23 cellular contexts compared by ENCODE assay signal in genomic region chr10:34297551-34298370, GRCh38.
A peak's percentile ranks its signal among the peaks of the same experiment; 100 is the strongest.
DNase-seq lines count a peak whose midpoint lies in the region; ATAC-seq, FAIRE-seq and TF ChIP-seq lines count a peak whose summit lies in the region.
"Had no signal": no experiment of that assay in that cellular context is flagged by ENCODE, and none has a peak within 500 bp of the region (broad histone marks: within the 10 kb centered on the region; RNA-seq: fewer than 3 reads in every experiment).

No MANE protein-coding gene starts in this region.

- H3K27ac ChIP-seq in A549 (peak overlapping the region in 1 of 2 experiments; percentile 52; a peak in 2 of 6 replicates), thyroid gland (no peak overlapping the region)
- H3K27ac ChIP-seq: C4-2B, HL-60, KMS-11, right atrium auricular region, uterus had no signal

- TF ChIP-seq CTCF in A549 (IDR thresholded peaks at IDR 0.05) (no peak), thyroid gland (IDR thresholded peaks at IDR 0.05) (no peak)

- peaks cover 27% of the 10 kb centered on the region for H3K4me1 ChIP-seq in A549
- H3K4me1 ChIP-seq in thyroid gland: no peaks in the 10 kb centered on the region
- H3K4me1 ChIP-seq: right atrium auricular region, uterus had no signal

- no peak for FAIRE-seq in A549 (lab: Jason Lieb, UNC)
- FAIRE-seq: H54 had no signal

- no peaks in the 10 kb centered on the region for H3K36me3 ChIP-seq in thyroid gland
- H3K36me3 ChIP-seq: right atrium auricular region, uterus had no signal

- H3K27me3 ChIP-seq in thyroid gland: no peaks in the 10 kb centered on the region
- H3K27me3 ChIP-seq: right atrium auricular region, uterus had no signal

- CTCF ChIA-PET in A549 (lab: Yijun Ruan, JAX): interaction anchor here (1.0 to 1.6 kb wide), 2 partner anchors 341 to 966 kb away, joined by 5 to 7 read pairs; no protein-coding TSS in a partner anchor

- no peak for TF ChIP-seq RAD21 in A549 (conservative IDR thresholded peaks at IDR 0.05 in 1 of 2, IDR thresholded peaks at IDR 0.05 in 1 of 2)

- H3K9me3 ChIP-seq in A549: no peaks in the 10 kb centered on the region
- no peaks in the 10 kb centered on the region for H3K9me3 ChIP-seq in thyroid gland
- H3K9me3 ChIP-seq: right atrium auricular region, uterus had no signal

- ATAC-seq in A549 (no peak), left colon (peak; percentile 75), GM19467 (IDR thresholded peaks at IDR 0.05; ENCODE audit: unreplicated experiment) (no peak)

- TF ChIP-seq EP300 in A549 (IDR thresholded peaks at IDR 0.05): no peak

- peak overlapping the region; percentile 17; the same call in 1 of the 3 replicates for H3K4me2 ChIP-seq in A549
- H3K4me2 ChIP-seq: KMS-11 had no signal

- no peak overlapping the region for H3K4me3 ChIP-seq in A549
- no peak overlapping the region for H3K4me3 ChIP-seq in thyroid gland (replicated peaks in 1 of 3)
- H3K4me3 ChIP-seq: right atrium auricular region, uterus had no signal

- DNase-seq in A549 (ENCODE audit: low read depth in 1 of 2, low spot score in 1 of 2) (no peak), MV-4-11 (lab: John Stamatoyannopoulos, UW) (peak; percentile 71), SW480 (ENCODE audit: low spot score) (peak; percentile 23), left colon (no peak), DMS114 treated with DMSO at 0.1 percent for 48 hours (lab: John Stamatoyannopoulos, UW; ENCODE audit: unreplicated experiment) (no peak), thyroid gland (no peak)
- DNase-seq in stimulated activated CD8-positive, alpha-beta memory T cell treated with anti-CD3 and anti-CD28 coated beads, Interleukin-4, amount 100 ng/mL, for 48 hours: no peak
- DNase-seq: activated CD4-positive, alpha-beta T cell treated with anti-CD3 and anti-CD28 coated beads for 4 hours; activated CD8-positive, alpha-beta memory T cell treated with anti-CD3 and anti-CD28 coated beads, Interleukin-2, amount 50 U/mL, for 48 hours; activated naive CD4-positive, alpha-beta T cell; DMS153; erythroblast; immature natural killer cell; NCI-H1436 treated with DMSO at 0.1 percent for 48 hours; NCI-H446 treated with DMSO at 0.1 percent for 48 hours; T1000; uterus had no signal

- WGBS in A549 (ENCODE audit: missing lambda C conversion rate): 91% methylated on average over 8 of the region's 9 CpGs
- 80 to 87% methylated on average over 9 of the region's 9 CpGs for WGBS in thyroid gland, 2 donors

- intact Hi-C loops in left colon (cut with DNase I, micrococcal nuclease) (no loop called here), thyroid gland (cut with DNase I) (no loop called here)

- POLR2A ChIA-PET in A549 (lab: Yijun Ruan, JAX): no interaction called here

- TF ChIP-seq POLR2A in A549 (IDR thresholded peaks at IDR 0.05; ENCODE audit: low read length) (no peak), thyroid gland (IDR thresholded peaks at IDR 0.05) (no peak)

TF ChIP-seq in A549, 52 proteins besides CTCF, POLR2A, EP300 and RAD21:
- no peak for TF ChIP-seq FOXS1 (CRISPR knock-in tag; IDR thresholded peaks at IDR 0.05)
- no peak for TF ChIP-seq POLR2AphosphoS2 (conservative IDR thresholded peaks at IDR 0.05; ENCODE audit: low read length)
- TF ChIP-seq BHLHE40 (IDR thresholded peaks at IDR 0.05; ENCODE audit: low read depth, low read length): no peak
- TF ChIP-seq TFCP2L1 (CRISPR knock-in tag; IDR thresholded peaks at IDR 0.05): no peak
- TF ChIP-seq ZNF302 (CRISPR knock-in tag; IDR thresholded peaks at IDR 0.05): no peak
- no peak for TF ChIP-seq RNF2 (IDR thresholded peaks at IDR 0.05; ENCODE audit: borderline replicate concordance, low read depth)
- TF ChIP-seq CHD4 (IDR thresholded peaks at IDR 0.05; ENCODE audit: borderline replicate concordance): no peak
- TF ChIP-seq HEYL (CRISPR knock-in tag; IDR thresholded peaks at IDR 0.05): no peak
- TF ChIP-seq JUNB (IDR thresholded peaks at IDR 0.05): no peak
- TF ChIP-seq ELK1 (IDR thresholded peaks at IDR 0.05; ENCODE audit: low read depth, low read length): no peak
- no peak for TF ChIP-seq GATA3 (IDR thresholded peaks at IDR 0.05; ENCODE audit: borderline replicate concordance)
- TF ChIP-seq FOSB (CRISPR knock-in tag; IDR thresholded peaks at IDR 0.05): no peak
- no peak for TF ChIP-seq PHF8 (IDR thresholded peaks at IDR 0.05; ENCODE audit: borderline replicate concordance, low read depth)
- no peak for TF ChIP-seq KDM5A (IDR thresholded peaks at IDR 0.05)
- no peak for TF ChIP-seq USF2 (IDR thresholded peaks at IDR 0.05)
- TF ChIP-seq ATOH8 (CRISPR knock-in tag; IDR thresholded peaks at IDR 0.05; ENCODE audit: low read depth): no peak
- no peak for TF ChIP-seq NPAS2 (CRISPR knock-in tag; IDR thresholded peaks at IDR 0.05; ENCODE audit: borderline replicate concordance)

Comparison
In these comparisons a context has a peak if more than half of its experiments do, and no peak if none do; other contexts are left out.
1. DNase-seq: peak in MV-4-11 (single experiment) and SW480 (single experiment); none in A549 (0 of 2), left colon (0 of 2), stimulated activated CD8-positive, alpha-beta memory T cell treated with anti-CD3 and anti-CD28 coated beads, Interleukin-4, amount 100 ng/mL, for 48 hours (single experiment), DMS114 treated with DMSO at 0.1 percent for 48 hours (single experiment) and thyroid gland (0 of 2).